ENCODE assay signal across 2 cellular contexts in genomic region chr11:64745219-64745522, GRCh38.
A peak's percentile ranks its signal among the peaks of the same experiment; 100 is the strongest.
TF ChIP-seq lines count a peak whose summit lies in the region.

No MANE protein-coding gene starts in this region.

TF ChIP-seq in liver, 16 proteins besides CTCF, POLR2A, EP300 and RAD21:
- TF ChIP-seq ZBTB33 (IDR thresholded peaks at IDR 0.05) = no peak
- TF ChIP-seq NR2F2 (IDR thresholded peaks at IDR 0.05) = peak; percentile 60

TF ChIP-seq in HepG2, 621 proteins besides CTCF, POLR2A, EP300 and RAD21:
- TF ChIP-seq RBFOX2 (IDR thresholded peaks at IDR 0.05; ENCODE audit: low read depth, low read length) (no peak), KMT2B (CRISPR knock-in tag; IDR thresholded peaks at IDR 0.05) (no peak)
TF ChIP-seq in HepG2: peak in this region for 0.
